1 cellular context compared by ENCODE assay signal in genomic region chr17:81002013-81002384, GRCh38.
TF ChIP-seq lines count a peak whose summit lies in the region.

No MANE protein-coding gene starts in this region.

TF ChIP-seq in HCT116, 20 proteins besides CTCF, POLR2A, EP300 and RAD21:
- TF ChIP-seq CBX3 (IDR thresholded peaks at IDR 0.05; ENCODE audit: low read depth) (no peak), POLR2AphosphoS5 (IDR thresholded peaks at IDR 0.05; ENCODE audit: low read depth, low read length) (no peak), CEBPB (IDR thresholded peaks at IDR 0.05; ENCODE audit: low read depth) (no peak), FOSL1 (IDR thresholded peaks at IDR 0.05; ENCODE audit: low read depth) (no peak), SP1 (IDR thresholded peaks at IDR 0.05; ENCODE audit: low read depth) (no peak), ATF3 (IDR thresholded peaks at IDR 0.05) (no peak), SRF (IDR thresholded peaks at IDR 0.05; ENCODE audit: low read depth) (no peak), SIN3A (IDR thresholded peaks at IDR 0.05; ENCODE audit: low read depth) (no peak), TCF7L2 (IDR thresholded peaks at IDR 0.05; ENCODE audit: borderline replicate concordance, extremely low read depth, insufficient read depth, insufficient read length) (no peak), ELF1 (IDR thresholded peaks at IDR 0.05; ENCODE audit: borderline replicate concordance, low read depth) (no peak), ZFX (IDR thresholded peaks at IDR 0.05) (no peak), EZH2 (IDR thresholded peaks at IDR 0.05) (no peak), ZNF274 (IDR thresholded peaks at IDR 0.05; ENCODE audit: low read depth, low read length) (no peak), EGR1 (IDR thresholded peaks at IDR 0.05; ENCODE audit: low read depth) (no peak), YY1 (IDR thresholded peaks at IDR 0.05; ENCODE audit: extremely low read depth, insufficient replicate concordance, low read depth, low read length) (no peak)
